Comparison of ENCODE assay signal across 25 cellular contexts in genomic region chr20:59075934-59076508, GRCh38. TPM values are rescaled to one million over a fixed set of nuclear protein-coding genes. Genes with fewer than 3 reads are reported as not detected.
DNase-seq lines count a peak whose midpoint lies in the region; ATAC-seq and TF ChIP-seq lines count a peak whose summit lies in the region.
"Had no signal": no experiment of that assay in that cellular context is flagged by ENCODE, and none has a peak within 500 bp of the region (broad histone marks: within the 10 kb centered on the region; RNA-seq: fewer than 3 reads in every experiment).

No MANE protein-coding gene starts in this region.

- H3K9me3 Mint-ChIP-seq in activated CD8-positive, alpha-beta T cell treated with anti-CD3 and anti-CD28 coated beads for 36 hours, result no peaks in the 10 kb centered on the region
- no peaks in the 10 kb centered on the region for H3K9me3 Mint-ChIP-seq in activated CD8-positive, alpha-beta T cell treated with anti-CD3 and anti-CD28 coated beads, Interleukin-2, amount 10 ng/mL, durations not matched to agents 7 days and 5 days (ENCODE audit: insufficient read depth)
- no peaks in the 10 kb centered on the region for H3K9me3 Mint-ChIP-seq in natural killer cell

- peaks cover 11% of the 10 kb centered on the region for H3K27me3 Mint-ChIP-seq in activated CD8-positive, alpha-beta T cell treated with anti-CD3 and anti-CD28 coated beads for 36 hours
- H3K27me3 Mint-ChIP-seq in activated CD8-positive, alpha-beta T cell treated with anti-CD3 and anti-CD28 coated beads, Interleukin-2, amount 10 ng/mL, durations not matched to agents 7 days and 5 days (ENCODE audit: low read depth), result peaks cover 25% of the 10 kb centered on the region
- H3K27me3 Mint-ChIP-seq in natural killer cell (ENCODE audit: low read depth in 2 of 2), result peaks cover 20 to 41% of the 10 kb centered on the region in 2 donors

- H3K36me3 ChIP-seq in testis (ENCODE audit: low read depth, missing control alignments), result no peaks in the 10 kb centered on the region
- H3K36me3 ChIP-seq: MG63 had no signal

- POLR2A ChIA-PET in activated CD8-positive, alpha-beta T cell treated with anti-CD3 and anti-CD28 coated beads for 36 hours (lab: Charles Lee), result interaction anchor here (0.9 to 1.9 kb wide), 3 partner anchors 44 to 98 kb away, joined by 3 to 4 read pairs (median 3); partner anchors contain the start of gene ATP5F1E
- POLR2A ChIA-PET in activated CD8-positive, alpha-beta T cell treated with anti-CD3 and anti-CD28 coated beads, Interleukin-2, amount 10 ng/mL, durations not matched to agents 7 days and 5 days (lab: Charles Lee), result interaction anchor here (0.7 kb wide), 1 partner anchor 90 kb away, joined by 3 read pairs; no protein-coding TSS in a partner anchor

- no peaks in the 10 kb centered on the region for H3K9me3 ChIP-seq in testis
- H3K9me3 ChIP-seq: A549 had no signal

- no peak for TF ChIP-seq CTCF in activated CD8-positive, alpha-beta T cell treated with anti-CD3 and anti-CD28 coated beads for 36 hours (IDR thresholded peaks at IDR 0.05)
- TF ChIP-seq CTCF in natural killer cell (IDR thresholded peaks at IDR 0.05), result no peak
- no peak for TF ChIP-seq CTCF in testis (IDR thresholded peaks at IDR 0.05)

- no peak overlapping the region for H3K4me3 Mint-ChIP-seq in activated CD8-positive, alpha-beta T cell treated with anti-CD3 and anti-CD28 coated beads for 36 hours
- no peak overlapping the region for H3K4me3 Mint-ChIP-seq in activated CD8-positive, alpha-beta T cell treated with anti-CD3 and anti-CD28 coated beads, Interleukin-2, amount 10 ng/mL, durations not matched to agents 7 days and 5 days
- no peak overlapping the region for H3K4me3 Mint-ChIP-seq in natural killer cell
- H3K4me3 Mint-ChIP-seq: B cell had no signal

- H3K36me3 Mint-ChIP-seq in activated CD8-positive, alpha-beta T cell treated with anti-CD3 and anti-CD28 coated beads for 36 hours (ENCODE audit: low read depth), result no peaks in the 10 kb centered on the region
- H3K36me3 Mint-ChIP-seq in activated CD8-positive, alpha-beta T cell treated with anti-CD3 and anti-CD28 coated beads, Interleukin-2, amount 10 ng/mL, durations not matched to agents 7 days and 5 days (ENCODE audit: low read depth), result no peaks in the 10 kb centered on the region
- H3K36me3 Mint-ChIP-seq in natural killer cell, result no peaks in the 10 kb centered on the region
- H3K36me3 Mint-ChIP-seq: CD14-positive monocyte had no signal

- no peaks in the 10 kb centered on the region for H3K4me1 ChIP-seq in testis

- 81 to 87% methylated on average over 4 of the region's 4 CpGs for WGBS in testis, 2 donors

- intact Hi-C loops in activated CD8-positive, alpha-beta T cell treated with anti-CD3 and anti-CD28 coated beads for 36 hours (cut with micrococcal nuclease), result no loop called here
- intact Hi-C loops in natural killer cell (cut with micrococcal nuclease), result no loop called here
- intact Hi-C loops in testis (cut with DNase I; ENCODE audit: low total_unique reads), result no loop called here

- no peaks in the 10 kb centered on the region for H3K27me3 ChIP-seq in testis

- no peak for TF ChIP-seq POLR2A in testis (IDR thresholded peaks at IDR 0.05)

- H3K4me1 Mint-ChIP-seq in activated CD8-positive, alpha-beta T cell treated with anti-CD3 and anti-CD28 coated beads for 36 hours (ENCODE audit: low read depth), result peaks cover 61% of the 10 kb centered on the region
- H3K4me1 Mint-ChIP-seq in activated CD8-positive, alpha-beta T cell treated with anti-CD3 and anti-CD28 coated beads, Interleukin-2, amount 10 ng/mL, durations not matched to agents 7 days and 5 days (ENCODE audit: low read depth), result peaks cover 34% of the 10 kb centered on the region
- peaks cover 5 to 19% of the 10 kb centered on the region in 2 donors for H3K4me1 Mint-ChIP-seq in natural killer cell

- H3K27ac Mint-ChIP-seq in activated CD8-positive, alpha-beta T cell treated with anti-CD3 and anti-CD28 coated beads for 36 hours, result peak overlapping the region; percentile 76
- H3K27ac Mint-ChIP-seq in activated CD8-positive, alpha-beta T cell treated with anti-CD3 and anti-CD28 coated beads, Interleukin-2, amount 10 ng/mL, durations not matched to agents 7 days and 5 days, result no peak overlapping the region
- H3K27ac Mint-ChIP-seq in natural killer cell, result peak overlapping the region in 1 of 2 donors; percentile 66
- H3K27ac Mint-ChIP-seq: B cell, CD14-positive monocyte had no signal

- CTCF ChIA-PET in activated CD8-positive, alpha-beta T cell treated with anti-CD3 and anti-CD28 coated beads for 36 hours (lab: Charles Lee), result interaction anchor here (1.2 to 3.0 kb wide), 4 partner anchors 12 to 379 kb away, joined by 3 to 17 read pairs (median 9); no protein-coding TSS in a partner anchor
- CTCF ChIA-PET in activated CD8-positive, alpha-beta T cell treated with anti-CD3 and anti-CD28 coated beads, Interleukin-2, amount 10 ng/mL, durations not matched to agents 7 days and 5 days (lab: Charles Lee), result interaction anchor here (0.6 to 2.9 kb wide), 3 partner anchors 12 to 246 kb away, joined by 3 to 12 read pairs (median 3); no protein-coding TSS in a partner anchor

- ATAC-seq in activated CD8-positive, alpha-beta T cell treated with anti-CD3 and anti-CD28 coated beads for 36 hours, result peak; percentile 76
- no peak for ATAC-seq in activated CD8-positive, alpha-beta T cell treated with anti-CD3 and anti-CD28 coated beads, Interleukin-2, amount 10 ng/mL, durations not matched to agents 7 days and 5 days
- ATAC-seq in natural killer cell (peak; percentile 68 to 77 (median 73)), GM19351 (IDR thresholded peaks at IDR 0.05; ENCODE audit: unreplicated experiment) (no peak)
- ATAC-seq: A549, HepG2, K562 had no signal

- peak; percentile 66 for DNase-seq in activated CD8-positive, alpha-beta T cell treated with anti-CD3 and anti-CD28 coated beads for 36 hours
- no peak for DNase-seq in activated CD8-positive, alpha-beta T cell treated with anti-CD3 and anti-CD28 coated beads, Interleukin-2, amount 10 ng/mL, durations not matched to agents 7 days and 5 days
- DNase-seq in stimulated activated CD4-positive, alpha-beta T cell treated with anti-CD3 and anti-CD28 coated beads, Interleukin-15, amount 100 ng/mL, for 24 hours, result peak; percentile 37
- DNase-seq in stimulated activated CD4-positive, alpha-beta T cell treated with anti-CD3 and anti-CD28 coated beads, Interleukin-12 subunit alpha, Interleukin-12 subunit beta, amount 100 ng/mL, for 4 hours, result no peak
- DNase-seq in natural killer cell, result no peak
- DNase-seq in dermis blood vessel endothelial cell, result no peak
- DNase-seq in testis, result no peak
- DNase-seq: EL, GF-D8, GOT3, HCEC 1CT, MG63, NCI-H1417 treated with DMSO at 0.1 percent for 48 hours, NCI-H187, NCI-H446, NCI-H526 had no signal

- no peak overlapping the region for H3K4me3 ChIP-seq in testis
- H3K4me3 ChIP-seq: A549, K562, MG63 had no signal

- no peak overlapping the region for H3K27ac ChIP-seq in testis
- H3K27ac ChIP-seq: A549, HL-60, RWPE1 had no signal

RNA-seq across cellular contexts. Expression of gene PRELID3B, which starts 33.4 kb away (rescaled TPM):
- 100 to 1,000 TPM; 140 to 145 TPM for total RNA-seq in activated CD8-positive, alpha-beta T cell treated with anti-CD3 and anti-CD28 coated beads for 36 hours
- total RNA-seq in activated CD8-positive, alpha-beta T cell treated with anti-CD3 and anti-CD28 coated beads, Interleukin-2, amount 10 ng/mL, durations not matched to agents 7 days and 5 days, result 10 to 100 TPM; 80.1 to 81.6 TPM
- total RNA-seq in natural killer cell (10 to 100 TPM; 49.3 to 51.6 (median 51.4) TPM), dermis blood vessel endothelial cell (75.9 and 93.8 TPM in 2 replicates), testis (10 to 100 TPM; 29.1 to 35.3 TPM)
- polyA plus RNA-seq in testis (ENCODE audit: insufficient read depth, low read depth, low replicate concordance), result 54.3 TPM

RNA-seq across cellular contexts. Expression of gene ATP5F1E, which starts 43.9 kb away (rescaled TPM):
- 10 to 100 TPM; 67.4 to 68.8 TPM for total RNA-seq in activated CD8-positive, alpha-beta T cell treated with anti-CD3 and anti-CD28 coated beads for 36 hours
- total RNA-seq in activated CD8-positive, alpha-beta T cell treated with anti-CD3 and anti-CD28 coated beads, Interleukin-2, amount 10 ng/mL, durations not matched to agents 7 days and 5 days, result 10 to 100 TPM; 97.8 to 98.8 TPM
- total RNA-seq in natural killer cell (10 to 100 TPM; 45.9 to 58.0 (median 50.8) TPM), dermis blood vessel endothelial cell (41.8 and 42.7 TPM in 2 replicates), testis (10 to 100 TPM; 24.6 to 25.5 TPM)
- 76.0 TPM for polyA plus RNA-seq in testis (ENCODE audit: insufficient read depth, low read depth, low replicate concordance)

RNA-seq across cellular contexts. Expression of gene TUBB1, which starts 56.8 kb away (rescaled TPM):
- total RNA-seq in activated CD8-positive, alpha-beta T cell treated with anti-CD3 and anti-CD28 coated beads for 36 hours, result not detected
- total RNA-seq in activated CD8-positive, alpha-beta T cell treated with anti-CD3 and anti-CD28 coated beads, Interleukin-2, amount 10 ng/mL, durations not matched to agents 7 days and 5 days, result not detected
- total RNA-seq in natural killer cell (10 to 100 TPM in 2 of 3 donors, 1 to 10 TPM in 1; 4.3 to 46.9 (median 18.8) TPM), dermis blood vessel endothelial cell (not detected in 2 replicates), testis (under 1 TPM; 0.25 to 0.55 TPM)
- 1.3 TPM for polyA plus RNA-seq in testis (ENCODE audit: insufficient read depth, low read depth, low replicate concordance)
- total RNA-seq: LHCN-M2 had no signal

Comparison
In these comparisons a context has a peak if more than half of its experiments do, and no peak if none do; other contexts are left out.
1. ATAC-seq: peak in activated CD8-positive, alpha-beta T cell treated with anti-CD3 and anti-CD28 coated beads for 36 hours (single experiment) and natural killer cell (3 of 3); none in activated CD8-positive, alpha-beta T cell treated with anti-CD3 and anti-CD28 coated beads, Interleukin-2, amount 10 ng/mL, durations not matched to agents 7 days and 5 days (single experiment) and GM19351 (single experiment).
2. DNase-seq: peak in activated CD8-positive, alpha-beta T cell treated with anti-CD3 and anti-CD28 coated beads for 36 hours (single experiment) and stimulated activated CD4-positive, alpha-beta T cell treated with anti-CD3 and anti-CD28 coated beads, Interleukin-15, amount 100 ng/mL, for 24 hours (single experiment); none in activated CD8-positive, alpha-beta T cell treated with anti-CD3 and anti-CD28 coated beads, Interleukin-2, amount 10 ng/mL, durations not matched to agents 7 days and 5 days (single experiment), stimulated activated CD4-positive, alpha-beta T cell treated with anti-CD3 and anti-CD28 coated beads, Interleukin-12 subunit alpha, Interleukin-12 subunit beta, amount 100 ng/mL, for 4 hours (single experiment), natural killer cell (single experiment), dermis blood vessel endothelial cell (single experiment) and testis (single experiment).